ENCODE assay signal across 1 cellular context in genomic region chr2:237720444-237720843, GRCh38.
TF ChIP-seq lines count a peak whose summit lies in the region.

No MANE protein-coding gene starts in this region.

TF ChIP-seq in IMR-90, 13 proteins besides CTCF, POLR2A, EP300 and RAD21 (continued from another document):
- TF ChIP-seq, protein P1, sequence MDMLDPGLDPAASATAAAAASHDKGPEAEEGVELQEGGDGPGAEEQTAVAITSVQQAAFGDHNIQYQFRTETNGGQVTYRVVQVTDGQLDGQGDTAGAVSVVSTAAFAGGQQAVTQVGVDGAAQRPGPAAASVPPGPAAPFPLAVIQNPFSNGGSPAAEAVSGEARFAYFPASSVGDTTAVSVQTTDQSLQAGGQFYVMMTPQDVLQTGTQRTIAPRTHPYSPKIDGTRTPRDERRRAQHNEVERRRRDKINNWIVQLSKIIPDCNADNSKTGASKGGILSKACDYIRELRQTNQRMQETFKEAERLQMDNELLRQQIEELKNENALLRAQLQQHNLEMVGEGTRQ (IDR thresholded peaks at IDR 0.05; ENCODE audit: low read depth, low read length): no peak
- TF ChIP-seq MXI1 (IDR thresholded peaks at IDR 0.05; ENCODE audit: borderline replicate concordance, low read depth, low read length) (no peak), CHD1 (IDR thresholded peaks at IDR 0.05; ENCODE audit: low read depth, low read length) (no peak)
